Comparison of ENCODE assay signal across 1 cellular context in the genomic region with DNA sequence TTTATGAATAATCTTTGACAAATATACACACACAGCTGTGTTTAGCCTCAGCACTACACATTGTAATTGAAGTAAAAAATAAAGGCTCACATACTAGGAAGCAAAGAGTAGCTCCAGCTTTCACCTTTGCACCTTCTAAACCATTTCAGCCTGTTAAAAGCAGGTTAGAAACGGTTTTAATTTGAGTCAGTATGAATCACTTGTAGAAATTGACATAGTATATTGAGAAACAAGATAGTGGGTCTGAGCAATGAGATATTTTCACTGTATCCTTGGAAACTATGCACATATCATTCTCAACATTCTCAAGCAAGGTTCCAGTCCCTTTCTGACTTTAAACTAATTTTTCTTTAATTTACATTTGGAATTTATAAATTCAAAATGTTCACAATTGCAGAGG.
TF ChIP-seq lines count a peak whose summit lies in the region.

No MANE protein-coding gene starts in this region.

TF ChIP-seq in HepG2, 621 proteins besides CTCF, POLR2A, EP300 and RAD21 (continued from another document):
- no peak for TF ChIP-seq ZNF639 (CRISPR knock-in tag; conservative IDR thresholded peaks at IDR 0.05)
